10 cellular contexts compared by ENCODE assay signal in the genomic region with DNA sequence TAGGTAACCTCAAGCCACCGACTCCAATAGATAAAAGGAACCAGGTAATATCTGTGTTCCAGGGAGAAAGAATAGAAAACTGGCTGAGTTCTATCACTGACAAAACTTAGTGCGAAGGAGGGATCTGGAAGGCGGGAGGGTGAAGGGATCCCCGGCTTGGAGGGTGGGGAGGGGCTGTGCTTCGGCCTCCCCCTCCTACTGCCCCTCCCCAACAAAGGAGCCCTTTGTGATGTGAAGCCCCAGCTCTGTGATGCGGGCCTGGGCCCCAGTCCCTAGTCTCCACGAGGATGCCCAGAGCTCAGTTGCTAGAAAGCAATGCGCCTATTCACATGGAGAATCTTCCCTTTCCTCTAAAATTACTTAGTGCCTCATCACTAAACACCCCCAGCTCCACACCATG. TPM values are rescaled to one million over a fixed set of nuclear protein-coding genes. Genes with fewer than 3 reads are reported as not detected.
"Had no signal": no experiment of that assay in that cellular context is flagged by ENCODE, and none has a peak within 500 bp of the region (broad histone marks: within the 10 kb centered on the region; RNA-seq: fewer than 3 reads in every experiment).

Gene SPATA31C1 (plus strand): TSS at position 301 of the 400 bp plus-strand sequence.

RNA-seq across cellular contexts. Expression of gene SPATA31C1, which starts in this region (rescaled TPM):
- total RNA-seq: OCI-LY7, PC-3, PC-9, Peyer's patch, Right ventricle myocardium inferior, Right ventricle myocardium superior, RPMI7951, SJSA1, SK-MEL-5 had no signal
- polyA plus RNA-seq: SK-N-SH had no signal
